Comparison of ENCODE assay signal across 1 cellular context in genomic region chr12:51941011-51941561, GRCh38.
A peak's percentile ranks its signal among the peaks of the same experiment; 100 is the strongest.
TF ChIP-seq lines count a peak whose summit lies in the region.

No MANE protein-coding gene starts in this region.

TF ChIP-seq in SK-N-SH, 30 proteins besides CTCF, POLR2A, EP300 and RAD21 (continued from another document):
- TF ChIP-seq REST (IDR thresholded peaks at IDR 0.05; ENCODE audit: low read depth, low read length) = no peak
- no peak for TF ChIP-seq TAF1 (IDR thresholded peaks at IDR 0.05; ENCODE audit: borderline replicate concordance, low read depth, low read length)
- TF ChIP-seq SMC3 (IDR thresholded peaks at IDR 0.05; ENCODE audit: low read depth, low read length) = no peak; the same call in 1 of the 2 replicates
- no peak for TF ChIP-seq ZBTB33 (IDR thresholded peaks at IDR 0.05; ENCODE audit: borderline replicate concordance, low read depth)
- TF ChIP-seq FOXJ3 (CRISPR knock-in tag; IDR thresholded peaks at IDR 0.05) = peak; percentile 23; the same call in 1 of the 2 replicates
- no peak for TF ChIP-seq EZH2phosphoT487 (IDR thresholded peaks at IDR 0.05; ENCODE audit: borderline replicate concordance, low read depth)
- no peak for TF ChIP-seq TCF12 (IDR thresholded peaks at IDR 0.05)
- peak; percentile 69 for TF ChIP-seq RCOR1 (IDR thresholded peaks at IDR 0.05; ENCODE audit: low read length)
- no peak for TF ChIP-seq RXRA (IDR thresholded peaks at IDR 0.05; ENCODE audit: borderline replicate concordance, low read depth)
- no peak for TF ChIP-seq POLR2AphosphoS5 (IDR thresholded peaks at IDR 0.05; ENCODE audit: low read depth, low read length)
